Comparison of ENCODE assay signal across 1 cellular context in genomic region chr16:67749436-67750078, GRCh38.
TF ChIP-seq lines count a peak whose summit lies in the region.

No MANE protein-coding gene starts in this region.

TF ChIP-seq in WTC11, 78 proteins besides CTCF, POLR2A, EP300 and RAD21 (continued from another document):
- no peak for TF ChIP-seq ERG (CRISPR knock-in tag; IDR thresholded peaks at IDR 0.05)
- no peak for TF ChIP-seq ATF2 (CRISPR knock-in tag; IDR thresholded peaks at IDR 0.05; ENCODE audit: borderline replicate concordance, low read depth)
- no peak for TF ChIP-seq E2F4 (CRISPR knock-in tag; IDR thresholded peaks at IDR 0.05; ENCODE audit: borderline replicate concordance, low read depth)
- TF ChIP-seq SMAD4 (CRISPR knock-in tag; IDR thresholded peaks at IDR 0.05), result no peak
- TF ChIP-seq MXD4 (CRISPR knock-in tag; IDR thresholded peaks at IDR 0.05; ENCODE audit: borderline replicate concordance), result no peak
- TF ChIP-seq FOXK1 (CRISPR knock-in tag; IDR thresholded peaks at IDR 0.05), result no peak
- TF ChIP-seq MAX (CRISPR knock-in tag; IDR thresholded peaks at IDR 0.05), result no peak
- no peak for TF ChIP-seq CDX4 (CRISPR knock-in tag; IDR thresholded peaks at IDR 0.05; ENCODE audit: borderline replicate concordance)
- no peak for TF ChIP-seq KAT7 (CRISPR knock-in tag; IDR thresholded peaks at IDR 0.05; ENCODE audit: borderline replicate concordance)
- no peak for TF ChIP-seq SMAD3 (CRISPR knock-in tag; IDR thresholded peaks at IDR 0.05; ENCODE audit: borderline replicate concordance)
- TF ChIP-seq ZNF532 (CRISPR knock-in tag; IDR thresholded peaks at IDR 0.05; ENCODE audit: borderline replicate concordance), result no peak
- no peak for TF ChIP-seq MYBL2 (CRISPR knock-in tag; IDR thresholded peaks at IDR 0.05)
